ENCODE assay signal across 8 cellular contexts in the genomic region with DNA sequence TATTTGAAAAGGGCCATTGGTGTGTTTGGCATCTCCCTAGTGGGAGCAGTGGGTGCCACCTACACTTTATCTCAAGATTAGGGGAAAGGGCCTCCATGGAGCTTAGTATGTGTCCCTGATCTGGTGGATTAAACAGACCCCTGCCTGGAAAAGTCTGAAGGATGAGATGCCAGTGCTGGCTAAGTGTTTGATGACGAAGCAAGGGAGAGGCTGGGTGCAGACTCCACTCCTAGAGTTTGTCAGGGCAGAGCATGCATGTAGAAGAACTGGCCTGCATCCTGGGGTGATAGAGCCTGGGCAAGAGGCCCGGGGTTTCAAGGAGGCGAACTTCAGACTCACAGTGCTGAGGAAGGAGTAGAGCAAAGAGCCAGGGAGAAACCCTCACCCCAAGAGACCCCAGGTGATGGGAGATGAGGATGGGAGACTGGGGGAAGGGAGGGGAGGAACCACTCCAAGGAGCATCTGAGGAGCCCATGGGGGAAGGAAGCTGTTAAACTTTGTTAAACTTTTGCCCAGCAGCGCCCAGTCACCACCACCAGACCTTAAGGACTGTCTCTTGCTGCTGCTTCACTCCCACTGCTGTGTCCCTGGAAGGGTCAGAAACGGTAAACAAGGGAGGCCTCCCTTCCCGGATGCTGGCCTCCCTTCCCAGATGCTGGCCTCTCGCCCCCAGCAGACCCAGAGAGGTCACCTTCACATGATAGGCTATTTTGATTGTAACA.
A peak's percentile ranks its signal among the peaks of the same experiment; 100 is the strongest.
DNase-seq lines count a peak whose midpoint lies in the region; ATAC-seq and TF ChIP-seq lines count a peak whose summit lies in the region.
"Had no signal": no experiment of that assay in that cellular context is flagged by ENCODE, and none has a peak within 500 bp of the region (broad histone marks: within the 10 kb centered on the region; RNA-seq: fewer than 3 reads in every experiment).

No MANE protein-coding gene starts in this region.

- H3K4me3 ChIP-seq in right atrium auricular region = no peak overlapping the region
- peak overlapping the region in 1 of 8 donors; percentile 24 for H3K4me3 ChIP-seq in spleen

- 0 out of 2 replicates have a peak, but pooled peaks have one; percentile 7 for TF ChIP-seq POLR2A in Raji (IDR thresholded peaks at IDR 0.05; ENCODE audit: insufficient read depth, low read depth, low read length)
- no peak for TF ChIP-seq POLR2A in spleen (IDR thresholded peaks at IDR 0.05)

- TF ChIP-seq CTCF in right atrium auricular region (IDR thresholded peaks at IDR 0.05) = no peak
- no peak for TF ChIP-seq CTCF in spleen (IDR thresholded peaks at IDR 0.05 in 8 of 11, conservative IDR thresholded peaks at IDR 0.05 in 3 of 11)

- DNase-seq in right atrium auricular region (ENCODE audit: low spot score) (no peak), spleen (no peak), SIG-M5 (lab: John Stamatoyannopoulos, UW) (no peak)
- DNase-seq in activated CD4-positive, CD25-positive, alpha-beta regulatory T cell treated with anti-CD3 and anti-CD28 coated beads, Interleukin-2, amount 50 U/mL, for 72 hours = no peak
- DNase-seq: NCI-H146 had no signal

- H3K36me3 ChIP-seq in right atrium auricular region (peaks cover 10% of the 10 kb centered on the region), spleen (peaks cover 0 to 12% (median 9%) of the 10 kb centered on the region in 6 donors)

- no peaks in the 10 kb centered on the region for H3K27me3 ChIP-seq in right atrium auricular region
- no peaks in the 10 kb centered on the region for H3K27me3 ChIP-seq in spleen (replicated peaks in 1 of 7)

- H3K27ac ChIP-seq in right atrium auricular region (peak overlapping the region; percentile 84), spleen (peak overlapping the region; percentile 64 to 90 (median 84))

- intact Hi-C loops in spleen (cut with DNase I; ENCODE audit: low total_unique reads) = no loop called here

- 60 to 74% (median 68%) methylated on average over 7 of the region's 7 CpGs for WGBS in spleen, 5 donors

- peaks cover 0 to 64% of the 10 kb centered on the region in 2 donors for H3K4me1 ChIP-seq in right atrium auricular region
- H3K4me1 ChIP-seq in spleen = peaks cover 30 to 75% (median 48%) of the 10 kb centered on the region in 6 donors

- ATAC-seq in GM19467 (IDR thresholded peaks at IDR 0.05; ENCODE audit: unreplicated experiment) = peak; percentile 6
- no peak for ATAC-seq in HG02678 (IDR thresholded peaks at IDR 0.05; ENCODE audit: unreplicated experiment)

- H3K9me3 ChIP-seq in right atrium auricular region = no peaks in the 10 kb centered on the region
- no peaks in the 10 kb centered on the region for H3K9me3 ChIP-seq in spleen
